In the genomic region with DNA sequence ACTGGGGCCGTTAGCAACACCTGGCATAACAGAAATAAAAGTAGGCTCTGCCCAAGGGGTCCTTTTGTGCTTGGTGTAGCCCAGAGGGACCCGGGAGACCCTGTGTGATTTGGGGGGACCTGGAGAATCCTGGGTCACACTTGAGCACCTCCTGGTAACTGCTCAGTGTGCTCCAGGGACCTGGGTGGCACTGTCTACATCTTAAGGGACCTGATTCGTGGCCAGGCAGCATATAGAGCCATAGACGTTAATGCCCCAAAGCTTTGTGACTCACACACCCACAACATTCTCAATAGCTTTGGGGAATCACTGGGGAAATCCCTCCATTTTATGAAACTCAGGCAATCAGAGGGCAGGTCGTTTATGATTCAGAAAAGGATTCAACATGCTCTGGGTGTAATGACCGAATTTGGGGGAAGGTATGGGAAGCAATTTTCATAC, we compare ENCODE assay signal across 12 cellular contexts. TPM values are rescaled to one million over a fixed set of nuclear protein-coding genes. Genes with fewer than 3 reads are reported as not detected.
DNase-seq lines count a peak whose midpoint lies in the region; ATAC-seq, FAIRE-seq and TF ChIP-seq lines count a peak whose summit lies in the region.
"Had no signal": no experiment of that assay in that cellular context is flagged by ENCODE, and none has a peak within 500 bp of the region (broad histone marks: within the 10 kb centered on the region; RNA-seq: fewer than 3 reads in every experiment).

No MANE protein-coding gene starts in this region.

- H3K27ac ChIP-seq in HepG2 (ENCODE audit: extremely low read length, insufficient read depth, low read length) (no peak overlapping the region), right lobe of liver (no peak overlapping the region), keratinocyte (ENCODE audit: control insufficient read depth, insufficient read depth, low read length) (no peak overlapping the region)
- H3K27ac ChIP-seq: BLaER1, parathyroid adenoma had no signal

- intact Hi-C loops in HepG2 (cut with micrococcal nuclease; ENCODE audit: unreplicated experiment) (no loop called here), right lobe of liver (cut with DNase I) (loop anchor here in 1 of 2 donors (10.0 kb wide), 1 partner anchor 268 kb away; no protein-coding TSS in a partner anchor)

- H3K4me1 Mint-ChIP-seq in activated T-cell treated with anti-CD3 and anti-CD28 coated beads, Interleukin-2, amount 50 U/mL, for 24 hours (ENCODE audit: low read depth) = peaks cover 40% of the 10 kb centered on the region

- POLR2A ChIA-PET in HepG2 (lab: Yijun Ruan, JAX) = interaction anchor here (1.0 to 2.1 kb wide), 2 partner anchors 104 to 155 kb away, joined by 8 to 10 read pairs; no protein-coding TSS in a partner anchor

- in situ Hi-C loops in HepG2 (cut with HindIII; ENCODE audit: extremely low pct_ligation_motif_present, low pct_unique_long_range_greater_than_20kb) = no loop called here

- H3K27me3 ChIP-seq in HepG2 (ENCODE audit: control insufficient read depth in 1 of 2, insufficient read depth in 2 of 2, low read length in 2 of 2) = peaks cover 8 to 65% of the 10 kb centered on the region in 2 experiments
- no peaks in the 10 kb centered on the region for H3K27me3 ChIP-seq in right lobe of liver
- peaks cover 86% of the 10 kb centered on the region for H3K27me3 ChIP-seq in keratinocyte (ENCODE audit: control insufficient read depth, extremely low read depth, insufficient read depth, low read length)

- no peak for TF ChIP-seq RAD21 in HepG2 (CRISPR knock-in tag; IDR thresholded peaks at IDR 0.05)

- H3K27me3 Mint-ChIP-seq in activated T-cell treated with anti-CD3 and anti-CD28 coated beads, Interleukin-2, amount 50 U/mL, for 24 hours = peaks cover 73% of the 10 kb centered on the region

- peak overlapping the region in 1 of 3 experiments; percentile 11; a peak in 1 of 6 replicates for H3K4me3 ChIP-seq in HepG2 (replicated peaks in 1 of 3; ENCODE audit: insufficient read depth in 1 of 3, low read depth in 2 of 3, low read length in 3 of 3)
- no peak overlapping the region for H3K4me3 ChIP-seq in right lobe of liver
- no peak overlapping the region for H3K4me3 ChIP-seq in keratinocyte (ENCODE audit: control insufficient read depth in 2 of 3, extremely low read depth in 1 of 3, insufficient read depth in 2 of 3, low read depth in 1 of 3, low read length in 3 of 3)
- H3K4me3 ChIP-seq: BLaER1 had no signal

- no peak overlapping the region for H2AFZ ChIP-seq in HepG2 (ENCODE audit: low read length)
- no peak overlapping the region for H2AFZ ChIP-seq in keratinocyte (ENCODE audit: control insufficient read depth, low read length)
- H2AFZ ChIP-seq: parathyroid adenoma had no signal

- H4K20me1 ChIP-seq in HepG2 (ENCODE audit: insufficient read depth, low read length) = peaks cover 4% of the 10 kb centered on the region; the same call in 1 of the 2 replicates
- peaks cover 8% of the 10 kb centered on the region for H4K20me1 ChIP-seq in keratinocyte (ENCODE audit: control insufficient read depth, extremely low read depth, insufficient read depth, low read length)

- TF ChIP-seq EP300 in HepG2 (IDR thresholded peaks at IDR 0.05; ENCODE audit: low read depth in 2 of 2, low read length in 2 of 2) (no peak), HepG2 (CRISPR knock-in tag; IDR thresholded peaks at IDR 0.05; ENCODE audit: borderline replicate concordance) (no peak)

- dilution Hi-C loops in keratinocyte (cut with MboI; ENCODE audit: extremely low pct_ligation_motif_present, low sequenced_read_pairs) = no loop called here

- FAIRE-seq in HepG2 (lab: Jason Lieb, UNC) (no peak), keratinocyte (lab: Jason Lieb, UNC) (no peak), urothelium cell line (lab: Jason Lieb, UNC) (no peak), frontal cortex (lab: Jason Lieb, UNC) (no peak)

- peak overlapping the region; percentile 56 for H3K4me3 Mint-ChIP-seq in activated T-cell treated with anti-CD3 and anti-CD28 coated beads, Interleukin-2, amount 50 U/mL, for 24 hours

- H3K9me3 ChIP-seq in HepG2 (ENCODE audit: low read length) (no peaks in the 10 kb centered on the region), right lobe of liver (no peaks in the 10 kb centered on the region), keratinocyte (ENCODE audit: control insufficient read depth, low read depth, low read length) (no peaks in the 10 kb centered on the region)
- H3K9me3 ChIP-seq: BLaER1 had no signal

- H3K4me2 ChIP-seq in HepG2 (ENCODE audit: low read depth, low read length) (peak overlapping the region; percentile 39; the same call in 1 of the 2 replicates), keratinocyte (ENCODE audit: control insufficient read depth, extremely low read depth, insufficient read depth, low read depth, low read length) (no peak overlapping the region)
- H3K4me2 ChIP-seq: BLaER1 had no signal

- H3K9me1 ChIP-seq in keratinocyte (ENCODE audit: control insufficient read depth, extremely low read depth, insufficient read depth, low read length) = no peaks in the 10 kb centered on the region

- no peaks in the 10 kb centered on the region for H3K9me3 Mint-ChIP-seq in activated T-cell treated with anti-CD3 and anti-CD28 coated beads, Interleukin-2, amount 50 U/mL, for 24 hours

- CTCF ChIA-PET in HepG2 (lab: Yijun Ruan, JAX; ENCODE audit: low intra/inter-chr PET ratio, low total read pairs) = no interaction called here

- H3K36me3 ChIP-seq in HepG2 (replicated peaks in 1 of 2; ENCODE audit: control insufficient read depth in 1 of 2, insufficient read depth in 2 of 2, low read length in 2 of 2) = no peaks in the 10 kb centered on the region
- H3K36me3 ChIP-seq in right lobe of liver = peaks cover 0 to 28% (median 12%) of the 10 kb centered on the region in 4 donors
- no peaks in the 10 kb centered on the region for H3K36me3 ChIP-seq in keratinocyte (ENCODE audit: control insufficient read depth in 2 of 2, extremely low read depth in 1 of 2, insufficient read depth in 2 of 2, low read length in 2 of 2)
- H3K36me3 ChIP-seq: BLaER1 had no signal

- H3K79me2 ChIP-seq in HepG2 (ENCODE audit: insufficient read depth, low read length) (peaks cover 2% of the 10 kb centered on the region), keratinocyte (ENCODE audit: control insufficient read depth, insufficient read depth, low read length) (no peaks in the 10 kb centered on the region)
- H3K79me2 ChIP-seq: parathyroid adenoma had no signal

- no TSS peak for BruUV-seq in HepG2 (replicated peaks; lab: Mats Ljungman, UMichigan)

- H3K27ac Mint-ChIP-seq in activated T-cell treated with anti-CD3 and anti-CD28 coated beads, Interleukin-2, amount 50 U/mL, for 24 hours = peak overlapping the region; percentile 81

- H3K9ac ChIP-seq in HepG2 (ENCODE audit: insufficient read depth, low read depth, low read length) (peak overlapping the region; percentile 29; the same call in 1 of the 2 replicates), keratinocyte (ENCODE audit: control insufficient read depth, extremely low read depth, insufficient read depth, low read length) (no peak overlapping the region)
- H3K9ac ChIP-seq: BLaER1, parathyroid adenoma had no signal

- no peak for TF ChIP-seq POLR2A in HepG2 (IDR thresholded peaks at IDR 0.05; ENCODE audit: insufficient read depth in 1 of 2, low read depth in 2 of 2, low read length in 2 of 2)
- TF ChIP-seq POLR2A in right lobe of liver (IDR thresholded peaks at IDR 0.05) = no peak

- TF ChIP-seq CTCF in HepG2 (CRISPR knock-in tag; IDR thresholded peaks at IDR 0.05) = no peak
- TF ChIP-seq CTCF in right lobe of liver (IDR thresholded peaks at IDR 0.05) = no peak
- TF ChIP-seq CTCF in keratinocyte (optimal IDR thresholded peaks at IDR 0.05 in 1 of 3, IDR thresholded peaks at IDR 0.05 in 1 of 3, conservative IDR thresholded peaks at IDR 0.05 in 1 of 3; ENCODE audit: extremely low read depth in 1 of 3, insufficient read depth in 2 of 3, low read length in 3 of 3) = no peak

- H3K4me1 ChIP-seq in HepG2 (ENCODE audit: insufficient read depth, low read length) (peaks cover 36% of the 10 kb centered on the region), right lobe of liver (peaks cover 0 to 5% (median 0%) of the 10 kb centered on the region in 4 donors), keratinocyte (ENCODE audit: control insufficient read depth, extremely low read depth, insufficient read depth, low read length) (peaks cover 14% of the 10 kb centered on the region)
- H3K4me1 ChIP-seq: parathyroid adenoma had no signal

- no peak for ATAC-seq in HepG2
- no peak for ATAC-seq in right lobe of liver
- ATAC-seq in GM19324 (IDR thresholded peaks at IDR 0.05; ENCODE audit: low FRiP score, unreplicated experiment) = no peak

- WGBS in HepG2 (ENCODE audit: low lambda C conversion rate) = 24% methylated on average over 4 of the region's 6 CpGs
- WGBS in right lobe of liver (ENCODE audit: insufficient coverage, low coverage, low lambda C conversion rate, missing lambda C conversion rate) = 44% methylated on average over 6 of the region's 6 CpGs

- H3K36me3 Mint-ChIP-seq in activated T-cell treated with anti-CD3 and anti-CD28 coated beads, Interleukin-2, amount 50 U/mL, for 24 hours (ENCODE audit: low read depth) = no peaks in the 10 kb centered on the region

- no peak for DNase-seq in HepG2 (ENCODE audit: low spot score)
- no peak for DNase-seq in right lobe of liver
- DNase-seq in activated T-cell treated with anti-CD3 and anti-CD28 coated beads, Interleukin-2, amount 50 U/mL, for 24 hours = peak; percentile 67
- peak; percentile 17 for DNase-seq in keratinocyte (ENCODE audit: low read depth, low spot score)
- DNase-seq in urothelium cell line (ENCODE audit: low spot score) = peak; percentile 14
- DNase-seq in NCI-H2196 (lab: John Stamatoyannopoulos, UW; ENCODE audit: unreplicated experiment) = no peak
- DNase-seq in frontal cortex (ENCODE audit: low spot score in 2 of 2) = no peak
- DNase-seq: cortex of kidney, KBM-7 had no signal

RNA-seq across cellular contexts. Expression of gene IGF2, which starts 3.6 kb away (rescaled TPM):
- total RNA-seq in HepG2 (2016; rRNA removed; fragmentation: Illumina TruSeq; extraction: Trizol) (79.1 and 138 TPM in 2 replicates), right lobe of liver (100 to 1,000 TPM in 5 of 6 experiments, 10 to 100 TPM in 1; 86.6 to 289 (median 177) TPM), frontal cortex (19.6 TPM)
- 150 and 154 TPM in 2 replicates for total RNA-seq in HepG2 (2016; cell fraction: cytosol; rRNA removed; fragmentation: Illumina TruSeq; extraction: Trizol; ENCODE audit: low read depth)
- 71.0 and 125 TPM in 2 replicates for total RNA-seq in HepG2 (2016; cell fraction: insoluble cytoplasmic fraction; rRNA removed; fragmentation: Illumina TruSeq; extraction: Trizol)
- 362 and 363 TPM in 2 replicates for total RNA-seq in HepG2 (2016; cell fraction: membrane; rRNA removed; fragmentation: Illumina TruSeq; extraction: Trizol)
- total RNA-seq in HepG2 (2016; cell fraction: nucleus; rRNA removed; fragmentation: Illumina TruSeq; extraction: Trizol) = 89.6 and 109 TPM in 2 replicates
- polyA plus RNA-seq in HepG2 (2011; rRNA removed) (254 and 379 TPM in 2 replicates), keratinocyte (0.01 TPM in 2 of 3 replicates, not detected in the other)
- 454 and 616 TPM in 2 replicates for polyA plus RNA-seq in HepG2 (2011; cell fraction: cytosol; rRNA removed)
- 839 and 1,149 TPM in 2 replicates for polyA plus RNA-seq in HepG2 (2011; cell fraction: nucleus; rRNA removed)
- 4,210 and 4,559 TPM in 2 replicates for polyA plus RNA-seq in HepG2 (2012)
- polyA plus RNA-seq in HepG2 (2016; cell fraction: cytosol; fragmentation: Illumina TruSeq; extraction: Trizol; ENCODE audit: low read depth) = 341 and 387 TPM in 2 replicates
- 1,191 and 1,950 TPM in 2 replicates for polyA plus RNA-seq in HepG2 (2016; cell fraction: insoluble cytoplasmic fraction; fragmentation: Illumina TruSeq; extraction: Trizol; ENCODE audit: low read depth)
- 1,798 and 2,413 TPM in 2 replicates for polyA plus RNA-seq in HepG2 (2016; cell fraction: membrane; fragmentation: Illumina TruSeq; extraction: Trizol; ENCODE audit: low read depth)
- polyA plus RNA-seq in HepG2 (2016; cell fraction: nucleus; fragmentation: Illumina TruSeq; extraction: Trizol; ENCODE audit: insufficient read depth, low read depth) = 949 and 1,082 TPM in 2 replicates
- 0.19 and 781 TPM in 2 replicates for polyA minus RNA-seq in HepG2 (2011; rRNA and poly(A)+ RNA removed; ENCODE audit: low replicate concordance)
- polyA minus RNA-seq in HepG2 (2011; cell fraction: cytosol; rRNA and poly(A)+ RNA removed) = 811 and 1,353 TPM in 2 replicates
- polyA minus RNA-seq in HepG2 (2011; cell fraction: nucleus; rRNA and poly(A)+ RNA removed) = 170 and 248 TPM in 2 replicates
- 0.86 TPM for polyA plus RNA-seq in keratinocyte (2011; ENCODE audit: low read depth)
- polyA plus RNA-seq in keratinocyte (2011; cell fraction: cytosol; rRNA removed) = 0.02 and 0.08 TPM in 2 replicates
- polyA plus RNA-seq in keratinocyte (2011; cell fraction: nucleus; rRNA removed) = 0.11 and 0.15 TPM in 2 replicates
- 0.63 and 1.9 TPM in 2 replicates for polyA plus RNA-seq in keratinocyte (2012; ENCODE audit: low replicate concordance)
- polyA minus RNA-seq in keratinocyte = 0.85 TPM in 1 of 3 replicates, not detected in the others
- not detected for polyA minus RNA-seq in keratinocyte (2011; cell fraction: cytosol; rRNA and poly(A)+ RNA removed)
- polyA minus RNA-seq in keratinocyte (2011; cell fraction: nucleus; rRNA and poly(A)+ RNA removed) = 0.11 TPM in 1 of 2 replicates, not detected in the other

RNA-seq across cellular contexts. Expression of gene INS, which starts 18.2 kb away (rescaled TPM):
- not detected in 2 replicates for total RNA-seq in HepG2 (2016; rRNA removed; fragmentation: Illumina TruSeq; extraction: Trizol)
- not detected in 2 replicates for total RNA-seq in HepG2 (2016; cell fraction: cytosol; rRNA removed; fragmentation: Illumina TruSeq; extraction: Trizol; ENCODE audit: low read depth)
- total RNA-seq in HepG2 (2016; cell fraction: insoluble cytoplasmic fraction; rRNA removed; fragmentation: Illumina TruSeq; extraction: Trizol) = not detected in 2 replicates
- total RNA-seq in HepG2 (2016; cell fraction: membrane; rRNA removed; fragmentation: Illumina TruSeq; extraction: Trizol) = not detected in 2 replicates
- not detected in 2 replicates for total RNA-seq in HepG2 (2016; cell fraction: nucleus; rRNA removed; fragmentation: Illumina TruSeq; extraction: Trizol)
- polyA plus RNA-seq in HepG2 (2011; rRNA removed) = not detected in 2 replicates
- polyA plus RNA-seq in HepG2 (2011; cell fraction: cytosol; rRNA removed) = not detected in 2 replicates
- not detected in 2 replicates for polyA plus RNA-seq in HepG2 (2011; cell fraction: nucleus; rRNA removed)
- not detected in 2 replicates for polyA plus RNA-seq in HepG2 (2012)
- not detected in 2 replicates for polyA plus RNA-seq in HepG2 (2016; cell fraction: cytosol; fragmentation: Illumina TruSeq; extraction: Trizol; ENCODE audit: low read depth)
- not detected in 2 replicates for polyA plus RNA-seq in HepG2 (2016; cell fraction: insoluble cytoplasmic fraction; fragmentation: Illumina TruSeq; extraction: Trizol; ENCODE audit: low read depth)
- polyA plus RNA-seq in HepG2 (2016; cell fraction: membrane; fragmentation: Illumina TruSeq; extraction: Trizol; ENCODE audit: low read depth) = not detected in 2 replicates
- not detected in 2 replicates for polyA plus RNA-seq in HepG2 (2016; cell fraction: nucleus; fragmentation: Illumina TruSeq; extraction: Trizol; ENCODE audit: insufficient read depth, low read depth)
- not detected in 2 replicates for polyA minus RNA-seq in HepG2 (2011; rRNA and poly(A)+ RNA removed; ENCODE audit: low replicate concordance)
- not detected in 2 replicates for polyA minus RNA-seq in HepG2 (2011; cell fraction: cytosol; rRNA and poly(A)+ RNA removed)
- not detected in 2 replicates for polyA minus RNA-seq in HepG2 (2011; cell fraction: nucleus; rRNA and poly(A)+ RNA removed)
- not detected for total RNA-seq in right lobe of liver
- polyA plus RNA-seq in keratinocyte = not detected in 3 replicates
- polyA plus RNA-seq in keratinocyte (2011; ENCODE audit: low read depth) = not detected
- polyA plus RNA-seq in keratinocyte (2011; cell fraction: cytosol; rRNA removed) = not detected in 2 replicates
- not detected in 2 replicates for polyA plus RNA-seq in keratinocyte (2011; cell fraction: nucleus; rRNA removed)
- polyA plus RNA-seq in keratinocyte (2012; ENCODE audit: low replicate concordance) = not detected in 2 replicates
- not detected in 3 replicates for polyA minus RNA-seq in keratinocyte
- polyA minus RNA-seq in keratinocyte (2011; cell fraction: cytosol; rRNA and poly(A)+ RNA removed) = not detected
- polyA minus RNA-seq in keratinocyte (2011; cell fraction: nucleus; rRNA and poly(A)+ RNA removed) = not detected in 2 replicates
- not detected for total RNA-seq in frontal cortex

RNA-seq across cellular contexts. Expression of gene TH, which starts 28.8 kb away (rescaled TPM):
- total RNA-seq in HepG2 (2016; rRNA removed; fragmentation: Illumina TruSeq; extraction: Trizol) (not detected in 2 replicates), right lobe of liver (under 1 TPM in 2 of 6 experiments, not detected in 4; 0.51 to 0.64 TPM), frontal cortex (0.82 TPM)
- not detected in 2 replicates for total RNA-seq in HepG2 (2016; cell fraction: cytosol; rRNA removed; fragmentation: Illumina TruSeq; extraction: Trizol; ENCODE audit: low read depth)
- not detected in 2 replicates for total RNA-seq in HepG2 (2016; cell fraction: insoluble cytoplasmic fraction; rRNA removed; fragmentation: Illumina TruSeq; extraction: Trizol)
- not detected in 2 replicates for total RNA-seq in HepG2 (2016; cell fraction: membrane; rRNA removed; fragmentation: Illumina TruSeq; extraction: Trizol)
- total RNA-seq in HepG2 (2016; cell fraction: nucleus; rRNA removed; fragmentation: Illumina TruSeq; extraction: Trizol) = not detected in 2 replicates
- polyA plus RNA-seq in HepG2 (2011; rRNA removed) (0.36 and 0.42 TPM in 2 replicates), keratinocyte (0.50 to 0.86 TPM (median 0.67 TPM) in 3 replicates)
- 0.08 and 0.15 TPM in 2 replicates for polyA plus RNA-seq in HepG2 (2011; cell fraction: cytosol; rRNA removed)
- polyA plus RNA-seq in HepG2 (2011; cell fraction: nucleus; rRNA removed) = 3.1 and 4.3 TPM in 2 replicates
- polyA plus RNA-seq in HepG2 (2012) = not detected in 2 replicates
- polyA plus RNA-seq in HepG2 (2016; cell fraction: cytosol; fragmentation: Illumina TruSeq; extraction: Trizol; ENCODE audit: low read depth) = not detected in 2 replicates
- polyA plus RNA-seq in HepG2 (2016; cell fraction: insoluble cytoplasmic fraction; fragmentation: Illumina TruSeq; extraction: Trizol; ENCODE audit: low read depth) = not detected in 2 replicates
- polyA plus RNA-seq in HepG2 (2016; cell fraction: membrane; fragmentation: Illumina TruSeq; extraction: Trizol; ENCODE audit: low read depth) = not detected in 2 replicates
- polyA plus RNA-seq in HepG2 (2016; cell fraction: nucleus; fragmentation: Illumina TruSeq; extraction: Trizol; ENCODE audit: insufficient read depth, low read depth) = not detected in 2 replicates
- polyA minus RNA-seq in HepG2 (2011; rRNA and poly(A)+ RNA removed; ENCODE audit: low replicate concordance) = not detected in 2 replicates
- polyA minus RNA-seq in HepG2 (2011; cell fraction: cytosol; rRNA and poly(A)+ RNA removed) = not detected in 2 replicates
- not detected in 2 replicates for polyA minus RNA-seq in HepG2 (2011; cell fraction: nucleus; rRNA and poly(A)+ RNA removed)
- polyA plus RNA-seq in keratinocyte (2011; ENCODE audit: low read depth) = not detected
- 0.32 and 0.90 TPM in 2 replicates for polyA plus RNA-seq in keratinocyte (2011; cell fraction: cytosol; rRNA removed)
- 1.2 and 2.6 TPM in 2 replicates for polyA plus RNA-seq in keratinocyte (2011; cell fraction: nucleus; rRNA removed)
- polyA plus RNA-seq in keratinocyte (2012; ENCODE audit: low replicate concordance) = 0.31 and 1.4 TPM in 2 replicates
- 0.16 to 0.43 TPM in 2 of 3 replicates, not detected in the other for polyA minus RNA-seq in keratinocyte
- polyA minus RNA-seq in keratinocyte (2011; cell fraction: cytosol; rRNA and poly(A)+ RNA removed) = 0.96 TPM
- polyA minus RNA-seq in keratinocyte (2011; cell fraction: nucleus; rRNA and poly(A)+ RNA removed) = 0.78 TPM in 1 of 2 replicates, not detected in the other

Comparison
In these comparisons a context has a peak if more than half of its experiments do, and no peak if none do; other contexts are left out.
1. DNase-seq: peak in activated T-cell treated with anti-CD3 and anti-CD28 coated beads, Interleukin-2, amount 50 U/mL, for 24 hours (single experiment), keratinocyte (single experiment) and urothelium cell line (single experiment); none in HepG2 (single experiment), right lobe of liver (0 of 3), NCI-H2196 (single experiment) and frontal cortex (0 of 2).